29 cellular contexts compared by ENCODE assay signal in genomic region chr1:85317580-85317979, GRCh38.
"Had no signal": no experiment of that assay in that cellular context is flagged by ENCODE, and none has a peak within 500 bp of the region (broad histone marks: within the 10 kb centered on the region; RNA-seq: fewer than 3 reads in every experiment).

No MANE protein-coding gene starts in this region.

- H3K27ac ChIP-seq: esophagus muscularis mucosa, lower lobe of right lung, ovary, psoas muscle, skin epidermis, suprapubic skin, transverse colon, upper lobe of right lung, vagina had no signal

- H3K4me3 ChIP-seq: coronary artery, esophagus muscularis mucosa, heart right ventricle, lower lobe of right lung, ovary, psoas muscle, skin epidermis, suprapubic skin, transverse colon, upper lobe of right lung, vagina had no signal

- H3K27me3 ChIP-seq: esophagus muscularis mucosa, heart right ventricle, ovary, suprapubic skin, transverse colon, upper lobe of right lung, vagina had no signal

- ATAC-seq: heart right ventricle; left ventricle myocardium superior; lower lobe of right lung; naive thymus-derived CD8-positive, alpha-beta T cell; psoas muscle; right cardiac atrium; stimulated activated naive CD8-positive, alpha-beta T cell treated with anti-CD3 and anti-CD28 coated beads, Interleukin-15, amount 100 ng/mL, for 72 hours; upper lobe of right lung had no signal

- H3K27ac Mint-ChIP-seq: immature natural killer cell; naive thymus-derived CD8-positive, alpha-beta T cell; nephron progenitor cell; stimulated activated naive CD8-positive, alpha-beta T cell treated with anti-CD3 and anti-CD28 coated beads, Interleukin-15, amount 100 ng/mL, for 72 hours had no signal

- H3K4me1 Mint-ChIP-seq: naive thymus-derived CD8-positive, alpha-beta T cell; nephron progenitor cell had no signal

- FAIRE-seq: endothelial cell of umbilical vein had no signal

- H3K4me3 Mint-ChIP-seq: immature natural killer cell; naive thymus-derived CD8-positive, alpha-beta T cell; nephron progenitor cell; stimulated activated naive CD8-positive, alpha-beta T cell treated with anti-CD3 and anti-CD28 coated beads, Interleukin-15, amount 100 ng/mL, for 72 hours had no signal

- H3K36me3 ChIP-seq: esophagus muscularis mucosa, heart right ventricle, lower lobe of right lung, ovary, suprapubic skin, transverse colon, upper lobe of right lung, vagina had no signal

- DNase-seq: dermis blood vessel endothelial cell; effector memory CD4-positive, alpha-beta T cell; foreskin melanocyte; glutamatergic neuron; heart right ventricle; hypothalamus; immature natural killer cell; left ventricle myocardium superior; lower lobe of right lung; naive thymus-derived CD8-positive, alpha-beta T cell; nephron progenitor cell; nucleus accumbens; ovary; posterior cingulate gyrus; psoas muscle; right cardiac atrium; stimulated activated CD4-positive, alpha-beta T cell treated with anti-CD3 and anti-CD28 coated beads, Interleukin-1b, Interleukin-23, amount 100 ng/mL, for 48 hours; stimulated activated CD4-positive, alpha-beta T cell treated with anti-CD3 and anti-CD28 coated beads, Interleukin-4, amount 100 ng/mL, for 1 hour; stimulated activated CD8-positive, alpha-beta memory T cell treated with anti-CD3 and anti-CD28 coated beads, Interleukin-4, amount 100 ng/mL, for 48 hours; stimulated activated naive CD4-positive, alpha-beta T cell; stimulated activated naive CD8-positive, alpha-beta T cell treated with anti-CD3 and anti-CD28 coated beads, Interleukin-15, amount 100 ng/mL, for 72 hours; transverse colon; upper lobe of right lung had no signal

- H3K36me3 Mint-ChIP-seq: immature natural killer cell; naive thymus-derived CD8-positive, alpha-beta T cell had no signal

- H3K9me3 Mint-ChIP-seq: immature natural killer cell; naive thymus-derived CD8-positive, alpha-beta T cell; nephron progenitor cell; stimulated activated naive CD8-positive, alpha-beta T cell treated with anti-CD3 and anti-CD28 coated beads, Interleukin-15, amount 100 ng/mL, for 72 hours had no signal

- H3K9me3 ChIP-seq: esophagus muscularis mucosa, heart right ventricle, lower lobe of right lung, ovary, psoas muscle, suprapubic skin, transverse colon, upper lobe of right lung, vagina had no signal
